ENCODE assay signal across 8 cellular contexts in genomic region chr10:95907454-95908253, GRCh38. TPM values are rescaled to one million over a fixed set of nuclear protein-coding genes. Genes with fewer than 3 reads are reported as not detected.
A peak's percentile ranks its signal among the peaks of the same experiment; 100 is the strongest.
DNase-seq lines count a peak whose midpoint lies in the region; ATAC-seq lines count a peak whose summit lies in the region.

A gene with protein sequence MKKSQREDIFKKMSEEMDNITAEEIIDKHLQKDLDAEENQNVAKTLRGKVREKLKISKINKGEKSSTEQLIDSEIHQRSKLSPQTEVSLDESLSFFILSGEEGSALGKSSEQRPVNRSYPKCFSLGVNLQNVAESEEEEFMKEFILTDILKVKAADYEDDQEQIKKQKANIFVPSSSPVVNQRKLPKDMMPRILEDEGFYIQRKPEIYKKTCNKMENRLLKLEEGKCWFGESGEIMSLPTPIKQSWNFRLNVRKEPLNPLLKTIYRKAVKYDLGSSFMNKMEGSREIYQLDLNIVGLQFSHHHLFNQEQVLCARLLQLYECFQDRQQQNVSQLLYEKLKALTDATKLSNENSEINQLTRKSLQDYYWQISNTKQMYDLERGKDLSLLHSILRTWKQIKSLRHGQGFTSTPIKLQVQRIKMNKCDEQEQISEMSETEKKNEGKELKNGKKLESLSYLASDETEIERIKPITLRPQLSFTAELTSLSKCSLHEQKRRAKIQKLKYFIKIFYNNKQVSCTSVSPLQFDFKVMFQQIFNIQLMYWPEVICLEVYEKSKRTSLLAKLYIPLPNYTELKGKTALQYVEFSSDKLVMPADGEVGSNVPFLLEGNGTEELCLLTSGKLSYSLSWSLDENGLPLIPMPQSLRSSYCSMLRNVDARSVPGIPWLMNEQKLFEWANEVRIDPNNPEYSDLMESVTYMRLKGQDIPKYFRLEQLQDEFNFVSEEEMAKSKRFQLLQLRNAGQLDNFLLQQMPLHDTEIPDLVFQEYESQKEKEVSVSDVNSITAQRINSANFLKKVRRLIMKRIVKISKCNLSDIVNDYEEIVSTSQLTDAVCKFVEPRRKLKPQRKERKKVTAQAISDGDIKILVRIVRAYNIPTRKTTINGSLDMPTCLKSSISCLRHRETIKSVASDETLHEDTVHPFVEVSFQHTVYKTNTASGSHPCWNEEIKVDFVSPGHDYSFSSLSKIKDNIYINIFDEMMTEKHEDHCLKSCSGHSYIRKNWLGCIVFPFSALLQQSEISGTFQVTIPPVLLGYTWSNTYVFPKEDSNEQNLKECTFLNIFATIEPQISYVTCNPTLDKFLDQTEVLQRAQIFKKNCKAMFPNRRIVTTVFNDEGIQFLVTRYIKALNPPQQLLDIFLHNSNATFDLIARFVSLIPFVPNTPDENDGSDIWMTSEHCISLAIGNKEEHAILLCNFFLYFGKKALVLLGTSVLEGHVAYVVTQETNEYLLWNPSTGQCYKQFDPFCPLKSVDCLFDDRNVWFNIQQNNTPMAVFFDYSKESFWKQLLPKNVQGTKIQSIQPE (N-terminal part only) (plus strand): TSS chr10:95907975. CDS start chr10:95911324, 3,349 bp downstream.

- POLR2A ChIA-PET in activated CD8-positive, alpha-beta T cell treated with anti-CD3 and anti-CD28 coated beads, Interleukin-2, amount 10 ng/mL, durations not matched to agents 7 days and 5 days (lab: Charles Lee), result interaction anchor here (0.5 to 1.2 kb wide), 5 partner anchors 37 to 214 kb away, joined by 3 to 6 read pairs (median 3); partner anchors contain the start of gene TCTN3

- no peaks in the 10 kb centered on the region for H3K9me3 ChIP-seq in CD4-positive, CD25-positive, alpha-beta regulatory T cell (ENCODE audit: control insufficient read depth in 2 of 2, low read length in 2 of 2)
- H3K9me3 ChIP-seq in effector memory CD4-positive, alpha-beta T cell (ENCODE audit: control insufficient read depth, low read length), result no peaks in the 10 kb centered on the region

- peaks cover 4 to 20% (median 8%) of the 10 kb centered on the region in 4 donors for H3K4me1 Mint-ChIP-seq in CD4-positive, CD25-positive, alpha-beta regulatory T cell
- peaks cover 13% of the 10 kb centered on the region for H3K4me1 Mint-ChIP-seq in activated CD8-positive, alpha-beta T cell treated with anti-CD3 and anti-CD28 coated beads, Interleukin-2, amount 10 ng/mL, durations not matched to agents 7 days and 5 days (ENCODE audit: low read depth)
- H3K4me1 Mint-ChIP-seq in memory B cell, result peaks cover 5% of the 10 kb centered on the region

- H3K27me3 Mint-ChIP-seq in CD4-positive, CD25-positive, alpha-beta regulatory T cell, result peaks cover 5% of the 10 kb centered on the region
- H3K27me3 Mint-ChIP-seq in activated CD8-positive, alpha-beta T cell treated with anti-CD3 and anti-CD28 coated beads, Interleukin-2, amount 10 ng/mL, durations not matched to agents 7 days and 5 days (ENCODE audit: low read depth), result peaks cover 13% of the 10 kb centered on the region
- no peaks in the 10 kb centered on the region for H3K27me3 Mint-ChIP-seq in memory B cell

- CTCF ChIA-PET in activated CD8-positive, alpha-beta T cell treated with anti-CD3 and anti-CD28 coated beads, Interleukin-2, amount 10 ng/mL, durations not matched to agents 7 days and 5 days (lab: Charles Lee), result interaction anchor here (0.6 to 2.5 kb wide), 15 partner anchors 36 to 411 kb away, joined by 3 to 9 read pairs (median 3); partner anchors contain the start of genes TCTN3 and ZNF518A

- H3K27me3 ChIP-seq in CD4-positive, CD25-positive, alpha-beta regulatory T cell (ENCODE audit: control insufficient read depth, insufficient read depth, low read length), result peaks cover 2% of the 10 kb centered on the region
- H3K27me3 ChIP-seq in effector memory CD4-positive, alpha-beta T cell (replicated peaks; ENCODE audit: control insufficient read depth, insufficient read depth, low read length, poor library complexity, severe bottlenecking), result no peaks in the 10 kb centered on the region

- H3K27ac Mint-ChIP-seq in CD4-positive, CD25-positive, alpha-beta regulatory T cell, result peak within 1 kb of the TSS; percentile 82 to 97 (median 92)
- peak within 1 kb of the TSS; percentile 87 for H3K27ac Mint-ChIP-seq in activated CD8-positive, alpha-beta T cell treated with anti-CD3 and anti-CD28 coated beads, Interleukin-2, amount 10 ng/mL, durations not matched to agents 7 days and 5 days
- peak within 1 kb of the TSS; percentile 80 for H3K27ac Mint-ChIP-seq in memory B cell

- H3K27ac ChIP-seq in CD4-positive, CD25-positive, alpha-beta regulatory T cell (ENCODE audit: insufficient read depth, low read length, poor library complexity, severe bottlenecking), result peak within 1 kb of the TSS; percentile 56
- H3K27ac ChIP-seq in effector memory CD4-positive, alpha-beta T cell (ENCODE audit: insufficient read depth, low read length, poor library complexity, severe bottlenecking), result peak within 1 kb of the TSS; percentile 60

- peak; percentile 82 to 84 for ATAC-seq in CD4-positive, CD25-positive, alpha-beta regulatory T cell (ENCODE audit: low read depth in 2 of 2)
- peak; percentile 91 for ATAC-seq in HG03439 (IDR thresholded peaks at IDR 0.05; ENCODE audit: unreplicated experiment)
- peak; percentile 90 for ATAC-seq in activated CD8-positive, alpha-beta T cell treated with anti-CD3 and anti-CD28 coated beads, Interleukin-2, amount 10 ng/mL, durations not matched to agents 7 days and 5 days
- ATAC-seq in memory B cell (ENCODE audit: low read depth), result peak; percentile 85

- H3K9me3 Mint-ChIP-seq in CD4-positive, CD25-positive, alpha-beta regulatory T cell, result no peaks in the 10 kb centered on the region
- H3K9me3 Mint-ChIP-seq in activated CD8-positive, alpha-beta T cell treated with anti-CD3 and anti-CD28 coated beads, Interleukin-2, amount 10 ng/mL, durations not matched to agents 7 days and 5 days (ENCODE audit: insufficient read depth), result no peaks in the 10 kb centered on the region
- peaks cover 2% of the 10 kb centered on the region for H3K9me3 Mint-ChIP-seq in memory B cell

- peaks cover 3% of the 10 kb centered on the region for H3K36me3 Mint-ChIP-seq in CD4-positive, CD25-positive, alpha-beta regulatory T cell
- H3K36me3 Mint-ChIP-seq in activated CD8-positive, alpha-beta T cell treated with anti-CD3 and anti-CD28 coated beads, Interleukin-2, amount 10 ng/mL, durations not matched to agents 7 days and 5 days (ENCODE audit: low read depth), result peaks cover 11% of the 10 kb centered on the region
- peaks cover 7% of the 10 kb centered on the region for H3K36me3 Mint-ChIP-seq in memory B cell

- peak within 1 kb of the TSS; percentile 94 for H3K4me3 ChIP-seq in CD4-positive, CD25-positive, alpha-beta regulatory T cell (ENCODE audit: low read depth, low read length)
- peak within 1 kb of the TSS; percentile 85 for H3K4me3 ChIP-seq in effector memory CD4-positive, alpha-beta T cell (ENCODE audit: insufficient read depth, low read depth, low read length, poor library complexity, severe bottlenecking)

- DNase-seq in CD4-positive, CD25-positive, alpha-beta regulatory T cell, result peak; percentile 15 to 79 (median 48)
- peak; percentile 61 for DNase-seq in GM19238 (ENCODE audit: insufficient read length, low spot score)
- DNase-seq in NCI-H774 (lab: John Stamatoyannopoulos, UW), result peak; percentile 20
- peak; percentile 73 for DNase-seq in activated CD8-positive, alpha-beta T cell treated with anti-CD3 and anti-CD28 coated beads, Interleukin-2, amount 10 ng/mL, durations not matched to agents 7 days and 5 days
- peak in 2 of 3 donors; percentile 18 to 26 for DNase-seq in effector memory CD4-positive, alpha-beta T cell
- DNase-seq in memory B cell (ENCODE audit: low spot score in 2 of 2), result peak; percentile 54 to 70
- peak; percentile 45 for DNase-seq in stimulated activated CD8-positive, alpha-beta memory T cell treated with anti-CD3 and anti-CD28 coated beads, Interleukin-12 subunit alpha, Interleukin-12 subunit beta, amount 100 ng/mL, for 1 hour (ENCODE audit: low read depth)

- H3K4me1 ChIP-seq in CD4-positive, CD25-positive, alpha-beta regulatory T cell (ENCODE audit: control insufficient read depth, insufficient read depth, low read length, poor library complexity, severe bottlenecking), result peaks cover 10% of the 10 kb centered on the region
- peaks cover 3% of the 10 kb centered on the region for H3K4me1 ChIP-seq in effector memory CD4-positive, alpha-beta T cell (ENCODE audit: control insufficient read depth, insufficient read depth, low read length, poor library complexity, severe bottlenecking)

- peaks cover 6% of the 10 kb centered on the region for H3K36me3 ChIP-seq in CD4-positive, CD25-positive, alpha-beta regulatory T cell (ENCODE audit: control insufficient read depth, insufficient read depth, low read length)
- no peaks in the 10 kb centered on the region for H3K36me3 ChIP-seq in effector memory CD4-positive, alpha-beta T cell (ENCODE audit: control insufficient read depth, insufficient read depth, low read length)

- H3K4me3 Mint-ChIP-seq in CD4-positive, CD25-positive, alpha-beta regulatory T cell, result peak within 1 kb of the TSS; percentile 89 to 97 (median 93)
- H3K4me3 Mint-ChIP-seq in activated CD8-positive, alpha-beta T cell treated with anti-CD3 and anti-CD28 coated beads, Interleukin-2, amount 10 ng/mL, durations not matched to agents 7 days and 5 days, result peak within 1 kb of the TSS; percentile 85
- peak within 1 kb of the TSS; percentile 93 for H3K4me3 Mint-ChIP-seq in memory B cell

RNA-seq across cellular contexts. Expression of the gene that starts here (rescaled TPM):
- total RNA-seq in CD4-positive, CD25-positive, alpha-beta regulatory T cell, result 3.1 TPM
- under 1 TPM in 1 of 4 donors, not detected in 3; 0.63 TPM for polyA plus RNA-seq in CD4-positive, CD25-positive, alpha-beta regulatory T cell
- total RNA-seq in activated CD8-positive, alpha-beta T cell treated with anti-CD3 and anti-CD28 coated beads, Interleukin-2, amount 10 ng/mL, durations not matched to agents 7 days and 5 days, result under 1 TPM; 0.21 to 0.34 TPM

Comparison
In these comparisons a context has a peak if more than half of its experiments do, and no peak if none do; other contexts are left out.
1. Peak in every context shown above with its lines: DNase-seq, ATAC-seq, H3K4me3 ChIP-seq and H3K27ac ChIP-seq.
2. Peak in DNase-seq and ATAC-seq in activated CD8-positive, alpha-beta T cell treated with anti-CD3 and anti-CD28 coated beads, Interleukin-2, amount 10 ng/mL, durations not matched to agents 7 days and 5 days; RNA of the gene not detected or under 1 TPM.
3. DNase-seq: peak in every context shown above with its lines; median percentile 73 in activated CD8-positive, alpha-beta T cell treated with anti-CD3 and anti-CD28 coated beads, Interleukin-2, amount 10 ng/mL, durations not matched to agents 7 days and 5 days; 62 in memory B cell; 61 in GM19238; 48 in CD4-positive, CD25-positive, alpha-beta regulatory T cell; 45 in stimulated activated CD8-positive, alpha-beta memory T cell treated with anti-CD3 and anti-CD28 coated beads, Interleukin-12 subunit alpha, Interleukin-12 subunit beta, amount 100 ng/mL, for 1 hour; 22 in effector memory CD4-positive, alpha-beta T cell; 20 in NCI-H774.